Comparison of ENCODE assay signal across 13 cellular contexts in the genomic region with DNA sequence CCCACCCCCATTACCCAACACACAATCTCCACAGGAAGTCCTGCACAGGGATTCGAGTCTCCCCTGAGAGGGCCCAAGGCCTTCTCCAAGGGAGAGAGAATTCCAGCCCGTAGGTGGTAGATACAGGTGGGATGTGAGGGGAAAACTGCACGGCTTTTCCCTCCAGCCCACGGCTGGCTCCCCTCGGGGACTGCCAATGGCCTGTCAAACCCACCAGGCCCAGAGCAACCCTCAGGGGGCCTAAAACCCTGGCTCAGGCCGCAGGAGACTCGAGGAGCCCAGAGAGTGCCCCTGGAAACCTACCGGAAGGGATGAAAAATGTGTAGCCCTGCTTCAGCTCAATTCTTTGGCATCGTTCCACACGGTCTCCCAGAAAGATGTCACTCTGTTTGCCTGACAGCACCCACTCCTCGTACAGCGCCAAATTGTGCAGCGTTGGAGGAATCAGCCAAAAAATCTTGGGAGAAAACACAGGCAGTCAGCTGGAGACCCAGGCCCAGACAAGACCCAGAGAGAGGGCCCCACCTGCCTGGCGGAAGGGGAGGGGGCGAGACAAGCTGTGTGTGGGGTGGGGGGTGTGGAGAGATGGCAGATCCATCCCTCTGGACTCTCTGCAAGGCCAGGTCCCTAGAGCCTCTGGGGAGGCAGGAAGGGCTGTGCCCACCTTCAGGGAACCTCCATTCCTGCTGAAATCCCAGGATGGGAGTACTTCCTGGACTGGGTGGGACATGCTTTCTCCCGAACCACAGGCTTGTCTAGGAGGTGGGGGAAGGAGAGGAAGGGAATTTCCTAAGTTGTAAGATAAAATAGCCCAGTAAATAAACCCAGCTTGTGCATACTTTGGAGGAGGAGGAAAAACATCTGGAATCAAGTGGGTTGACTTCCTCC. TPM values are rescaled to one million over a fixed set of nuclear protein-coding genes. Genes with fewer than 3 reads are reported as not detected.
DNase-seq lines count a peak whose midpoint lies in the region; ATAC-seq and TF ChIP-seq lines count a peak whose summit lies in the region.
"Had no signal": no experiment of that assay in that cellular context is flagged by ENCODE, and none has a peak within 500 bp of the region (broad histone marks: within the 10 kb centered on the region; RNA-seq: fewer than 3 reads in every experiment).

No MANE protein-coding gene starts in this region.

- no TSS peak for BruUV-seq in PC-3 (replicated peaks; lab: Mats Ljungman, UMichigan)

- ATAC-seq in CD8-positive, alpha-beta T cell = no peak
- no peak for ATAC-seq in PC-3
- ATAC-seq: activated naive CD8-positive, alpha-beta T cell treated with anti-CD3 and anti-CD28 coated beads, Interleukin-2, amount 50 U/mL, for 24 hours; left colon had no signal

- no peaks in the 10 kb centered on the region for H3K9me2 ChIP-seq in PC-3 (replicated peaks; ENCODE audit: low read length)

- POLR2A ChIA-PET in CD8-positive, alpha-beta T cell (lab: Charles Lee) = interaction anchor here (1.2 kb wide), 1 partner anchor 89 kb away, joined by 3 read pairs; no protein-coding TSS in a partner anchor
- POLR2A ChIA-PET in PC-3 (lab: Charles Lee; ENCODE audit: unreplicated experiment) = no interaction called here

- H3K36me3 ChIP-seq in CD8-positive, alpha-beta T cell (ENCODE audit: insufficient read depth, low read length) = peaks cover 10% of the 10 kb centered on the region
- H3K36me3 ChIP-seq in rectal smooth muscle tissue (ENCODE audit: control insufficient read depth, insufficient read depth, low read length) (no peaks in the 10 kb centered on the region), PC-3 (ENCODE audit: low read depth, low read length) (peaks cover 17% of the 10 kb centered on the region)

- peak overlapping the region; percentile 82 for H3K27ac Mint-ChIP-seq in CD8-positive, alpha-beta T cell
- H3K27ac Mint-ChIP-seq: activated CD4-positive, alpha-beta T cell treated with anti-CD3 and anti-CD28 coated beads, Interleukin-2, amount 10 ng/mL, durations not matched to agents 7 days and 5 days had no signal

- H3K4me1 Mint-ChIP-seq in CD8-positive, alpha-beta T cell (ENCODE audit: low read depth) = peaks cover 60% of the 10 kb centered on the region

- no peak overlapping the region for H3K4me2 ChIP-seq in PC-3 (ENCODE audit: low read length)

- no peak for TF ChIP-seq CTCF in CD8-positive, alpha-beta T cell (IDR thresholded peaks at IDR 0.05)
- TF ChIP-seq CTCF in fibroblast of mammary gland (conservative IDR thresholded peaks at IDR 0.05; ENCODE audit: control insufficient read depth, insufficient read depth, low read depth, low read length) (no peak), PC-3 (conservative IDR thresholded peaks at IDR 0.05; ENCODE audit: low read depth, low read length) (no peak), coronary artery (IDR thresholded peaks at IDR 0.05) (no peak)

- CTCF ChIA-PET in CD8-positive, alpha-beta T cell (lab: Charles Lee) = interaction anchor here (2.7 kb wide), 1 partner anchor 20 kb away, joined by 9 read pairs; no protein-coding TSS in a partner anchor
- CTCF ChIA-PET in PC-3 (lab: Charles Lee) = no interaction called here

- peaks cover 39% of the 10 kb centered on the region for H3K36me3 Mint-ChIP-seq in CD8-positive, alpha-beta T cell

- no peaks in the 10 kb centered on the region for H3K27me3 Mint-ChIP-seq in CD8-positive, alpha-beta T cell (ENCODE audit: low read depth)
- H3K27me3 Mint-ChIP-seq: activated CD4-positive, alpha-beta T cell treated with anti-CD3 and anti-CD28 coated beads, Interleukin-2, amount 10 ng/mL, durations not matched to agents 7 days and 5 days; activated naive CD8-positive, alpha-beta T cell treated with anti-CD3 and anti-CD28 coated beads, Interleukin-2, amount 50 U/mL, for 24 hours had no signal

- H3K9ac ChIP-seq in rectal smooth muscle tissue (ENCODE audit: low read length) (no peak overlapping the region), PC-3 (ENCODE audit: low read length) (no peak overlapping the region)

- no peaks in the 10 kb centered on the region for H3K9me3 Mint-ChIP-seq in CD8-positive, alpha-beta T cell
- H3K9me3 Mint-ChIP-seq: activated CD4-positive, alpha-beta T cell treated with anti-CD3 and anti-CD28 coated beads, Interleukin-2, amount 10 ng/mL, durations not matched to agents 7 days and 5 days; activated naive CD8-positive, alpha-beta T cell treated with anti-CD3 and anti-CD28 coated beads, Interleukin-2, amount 50 U/mL, for 24 hours had no signal

- H4K20me1 ChIP-seq in PC-3 (ENCODE audit: low read length) = no peaks in the 10 kb centered on the region

- DNase-seq in CD8-positive, alpha-beta T cell = no peak
- DNase-seq in NCI-H226 = peak; percentile 58
- DNase-seq in fibroblast of mammary gland (ENCODE audit: low read depth) = peak; percentile 27
- DNase-seq in NCI-H446 (lab: John Stamatoyannopoulos, UW) = no peak
- no peak for DNase-seq in PC-3
- no peak for DNase-seq in coronary artery (ENCODE audit: low spot score)
- DNase-seq in NCI-H446 treated with DMSO at 0.1 percent for 48 hours (lab: John Stamatoyannopoulos, UW) = no peak
- DNase-seq: activated CD4-positive, alpha-beta T cell treated with anti-CD3 and anti-CD28 coated beads, Interleukin-2, amount 10 ng/mL, durations not matched to agents 7 days and 5 days; activated naive CD8-positive, alpha-beta T cell treated with anti-CD3 and anti-CD28 coated beads, Interleukin-2, amount 50 U/mL, for 24 hours; left colon; NCI-H2171 had no signal

- H3K4me3 ChIP-seq in CD8-positive, alpha-beta T cell (ENCODE audit: low read depth, low read length) = no peak overlapping the region
- H3K4me3 ChIP-seq in fibroblast of mammary gland (ENCODE audit: control insufficient read depth, low read depth, low read length) = no peak overlapping the region
- no peak overlapping the region for H3K4me3 ChIP-seq in rectal smooth muscle tissue (ENCODE audit: low read length)
- H3K4me3 ChIP-seq in PC-3 (ENCODE audit: low read length) = no peak overlapping the region
- no peak overlapping the region for H3K4me3 ChIP-seq in coronary artery
- H3K4me3 ChIP-seq: SJSA1 had no signal

- H3F3A ChIP-seq in PC-3 (ENCODE audit: low read length, unreplicated experiment) = no peaks in the 10 kb centered on the region

- peaks cover 47% of the 10 kb centered on the region for H3K4me1 ChIP-seq in CD8-positive, alpha-beta T cell (ENCODE audit: insufficient read depth, low read length)
- H3K4me1 ChIP-seq in rectal smooth muscle tissue (ENCODE audit: control insufficient read depth, insufficient read depth, low read length) (peaks cover 6% of the 10 kb centered on the region), PC-3 (ENCODE audit: insufficient read depth, low read length) (peaks cover 15% of the 10 kb centered on the region; the same call in 1 of the 2 replicates)

- H2AFZ ChIP-seq in PC-3 (ENCODE audit: low read length) = no peak overlapping the region

- H3K79me2 ChIP-seq in PC-3 (ENCODE audit: low read length) = no peaks in the 10 kb centered on the region

- H3K27me3 ChIP-seq in CD8-positive, alpha-beta T cell (ENCODE audit: insufficient read depth, low read length) = no peaks in the 10 kb centered on the region
- H3K27me3 ChIP-seq in rectal smooth muscle tissue (ENCODE audit: control insufficient read depth, insufficient read depth, low read length) = no peaks in the 10 kb centered on the region
- no peaks in the 10 kb centered on the region for H3K27me3 ChIP-seq in PC-3 (ENCODE audit: low read length)
- H3K27me3 ChIP-seq: SJSA1 had no signal

- no peak overlapping the region for H3K4me3 Mint-ChIP-seq in CD8-positive, alpha-beta T cell
- H3K4me3 Mint-ChIP-seq: activated CD4-positive, alpha-beta T cell treated with anti-CD3 and anti-CD28 coated beads, Interleukin-2, amount 10 ng/mL, durations not matched to agents 7 days and 5 days had no signal

- no peaks in the 10 kb centered on the region for H3K9me3 ChIP-seq in CD8-positive, alpha-beta T cell (ENCODE audit: low read length)
- H3K9me3 ChIP-seq in PC-3 (ENCODE audit: low read length) = no peaks in the 10 kb centered on the region
- H3K9me3 ChIP-seq: SJSA1 had no signal

- no peak overlapping the region for H3K27ac ChIP-seq in CD8-positive, alpha-beta T cell (ENCODE audit: low read depth, low read length)
- H3K27ac ChIP-seq in rectal smooth muscle tissue (ENCODE audit: low read depth, low read length) = peak overlapping the region; percentile 27
- no peak overlapping the region for H3K27ac ChIP-seq in PC-3 (ENCODE audit: low read length)
- peak overlapping the region in 1 of 2 donors; percentile 35 for H3K27ac ChIP-seq in coronary artery
- H3K27ac ChIP-seq: SJSA1 had no signal

- intact Hi-C loops in CD8-positive, alpha-beta T cell (cut with DNase I, micrococcal nuclease) = loop anchor here (10.0 kb wide), 2 partner anchors 262 to 382 kb away; partner anchors contain the start of genes CFAP251 (in 1 of the 2) and RHOF (in 1 of the 2)
- intact Hi-C loops in PC-3 (cut with micrococcal nuclease) = no loop called here

RNA-seq across cellular contexts. Expression of gene KDM2B, which starts 48.1 kb away (rescaled TPM):
- 10 to 100 TPM; 80.8 to 87.3 TPM for total RNA-seq in CD8-positive, alpha-beta T cell
- 52.5 and 72.3 TPM in 2 replicates for total RNA-seq in PC-3 (2014; rRNA removed)

Comparison
In these comparisons a context has a peak if more than half of its experiments do, and no peak if none do; other contexts are left out.
1. DNase-seq: peak in NCI-H226 (single experiment) and fibroblast of mammary gland (single experiment); none in CD8-positive, alpha-beta T cell (0 of 7), NCI-H446 (0 of 2), PC-3 (single experiment), coronary artery (single experiment) and NCI-H446 treated with DMSO at 0.1 percent for 48 hours (single experiment).